16 cellular contexts compared by ENCODE assay signal in the genomic region with DNA sequence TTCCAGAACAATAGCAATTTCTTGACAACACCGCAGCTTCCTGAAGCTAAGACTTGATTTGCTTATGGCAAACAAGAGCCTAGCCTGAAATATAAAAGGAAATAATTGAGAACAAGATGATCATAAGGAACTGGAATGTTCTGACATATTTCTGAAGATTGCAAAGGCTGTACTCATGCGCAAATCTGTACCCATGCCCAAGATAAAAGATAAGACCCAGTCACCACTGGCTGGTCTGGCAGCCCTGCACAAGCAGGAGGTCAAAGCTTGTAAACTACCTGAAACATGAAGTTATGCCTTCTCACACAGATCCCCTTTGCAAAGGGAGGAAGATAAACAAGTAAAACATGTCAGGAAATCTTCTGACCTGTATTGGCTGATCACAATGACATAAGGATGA.
DNase-seq lines count a peak whose midpoint lies in the region; ATAC-seq and TF ChIP-seq lines count a peak whose summit lies in the region.
"Had no signal": no experiment of that assay in that cellular context is flagged by ENCODE, and none has a peak within 500 bp of the region (broad histone marks: within the 10 kb centered on the region; RNA-seq: fewer than 3 reads in every experiment).

No MANE protein-coding gene starts in this region.

- POLR2A ChIA-PET in activated CD4-positive, alpha-beta T cell treated with anti-CD3 and anti-CD28 coated beads for 36 hours (lab: Charles Lee), result no interaction called here

- H3K36me3 Mint-ChIP-seq in activated CD4-positive, alpha-beta T cell treated with anti-CD3 and anti-CD28 coated beads, Interleukin-2, amount 10 ng/mL, durations not matched to agents 24 days and 14 days (ENCODE audit: low read depth), result no peaks in the 10 kb centered on the region
- no peaks in the 10 kb centered on the region for H3K36me3 Mint-ChIP-seq in activated CD4-positive, alpha-beta T cell treated with anti-CD3 and anti-CD28 coated beads for 36 hours (ENCODE audit: low read depth)
- H3K36me3 Mint-ChIP-seq: CD14-positive monocyte; CD4-positive, alpha-beta memory T cell had no signal

- H3K4me1 ChIP-seq in foreskin keratinocyte, result no peaks in the 10 kb centered on the region
- H3K4me1 ChIP-seq: A549 had no signal

- no peak for ATAC-seq in activated CD4-positive, alpha-beta T cell treated with anti-CD3 and anti-CD28 coated beads for 36 hours
- ATAC-seq in GM19452 (IDR thresholded peaks at IDR 0.05; ENCODE audit: unreplicated experiment) (no peak), foreskin keratinocyte (no peak)
- ATAC-seq: A549 had no signal

- H3K9me3 Mint-ChIP-seq in activated CD4-positive, alpha-beta T cell treated with anti-CD3 and anti-CD28 coated beads, Interleukin-2, amount 10 ng/mL, durations not matched to agents 24 days and 14 days, result no peaks in the 10 kb centered on the region
- H3K9me3 Mint-ChIP-seq in activated CD4-positive, alpha-beta T cell treated with anti-CD3 and anti-CD28 coated beads for 36 hours (ENCODE audit: low read depth), result peaks cover 9% of the 10 kb centered on the region

- no peaks in the 10 kb centered on the region for H3K27me3 ChIP-seq in foreskin keratinocyte

- no peak overlapping the region for H3K4me3 Mint-ChIP-seq in activated CD4-positive, alpha-beta T cell treated with anti-CD3 and anti-CD28 coated beads, Interleukin-2, amount 10 ng/mL, durations not matched to agents 24 days and 14 days
- H3K4me3 Mint-ChIP-seq in activated CD4-positive, alpha-beta T cell treated with anti-CD3 and anti-CD28 coated beads for 36 hours, result no peak overlapping the region
- H3K4me3 Mint-ChIP-seq: CD14-positive monocyte; CD4-positive, alpha-beta memory T cell; H9 had no signal

- DNase-seq in activated CD4-positive, alpha-beta T cell treated with anti-CD3 and anti-CD28 coated beads, Interleukin-2, amount 10 ng/mL, durations not matched to agents 24 days and 14 days, result peak; percentile 33
- DNase-seq in activated CD4-positive, alpha-beta T cell treated with anti-CD3 and anti-CD28 coated beads for 36 hours, result no peak
- DNase-seq in amniotic epithelial cell (ENCODE audit: low read depth) (peak; percentile 3), kidney tubule cell (ENCODE audit: low spot score) (peak; percentile 21), foreskin keratinocyte (no peak), NCI-H345 treated with DMSO at 0.1 percent for 48 hours (lab: John Stamatoyannopoulos, UW; ENCODE audit: unreplicated experiment) (no peak)
- DNase-seq: AML-193; CD4-positive, alpha-beta memory T cell; DMS153; DMS79; GDM1; H9 had no signal

- CTCF ChIA-PET in activated CD4-positive, alpha-beta T cell treated with anti-CD3 and anti-CD28 coated beads for 36 hours (lab: Charles Lee), result interaction anchor here (0.6 kb wide), 1 partner anchor 33 kb away, joined by 3 read pairs; no protein-coding TSS in a partner anchor

- no peak for TF ChIP-seq CTCF in foreskin keratinocyte (conservative IDR thresholded peaks at IDR 0.05)

- no peak overlapping the region for H3K27ac ChIP-seq in foreskin keratinocyte
- H3K27ac ChIP-seq: 22Rv1, A549 had no signal

- H3K27ac Mint-ChIP-seq in activated CD4-positive, alpha-beta T cell treated with anti-CD3 and anti-CD28 coated beads, Interleukin-2, amount 10 ng/mL, durations not matched to agents 24 days and 14 days, result no peak overlapping the region
- H3K27ac Mint-ChIP-seq in activated CD4-positive, alpha-beta T cell treated with anti-CD3 and anti-CD28 coated beads for 36 hours, result no peak overlapping the region
- H3K27ac Mint-ChIP-seq: CD14-positive monocyte; CD4-positive, alpha-beta memory T cell; H9 had no signal

- intact Hi-C loops in activated CD4-positive, alpha-beta T cell treated with anti-CD3 and anti-CD28 coated beads, Interleukin-2, amount 10 ng/mL, durations not matched to agents 24 days and 14 days (cut with micrococcal nuclease), result no loop called here
- intact Hi-C loops in activated CD4-positive, alpha-beta T cell treated with anti-CD3 and anti-CD28 coated beads for 36 hours (cut with DNase I, micrococcal nuclease), result no loop called here

- no peaks in the 10 kb centered on the region for H3K4me1 Mint-ChIP-seq in activated CD4-positive, alpha-beta T cell treated with anti-CD3 and anti-CD28 coated beads, Interleukin-2, amount 10 ng/mL, durations not matched to agents 24 days and 14 days
- no peaks in the 10 kb centered on the region for H3K4me1 Mint-ChIP-seq in activated CD4-positive, alpha-beta T cell treated with anti-CD3 and anti-CD28 coated beads for 36 hours
- H3K4me1 Mint-ChIP-seq: CD4-positive, alpha-beta memory T cell had no signal

- peaks cover 5% of the 10 kb centered on the region for H3K27me3 Mint-ChIP-seq in activated CD4-positive, alpha-beta T cell treated with anti-CD3 and anti-CD28 coated beads, Interleukin-2, amount 10 ng/mL, durations not matched to agents 24 days and 14 days
- peaks cover 19% of the 10 kb centered on the region for H3K27me3 Mint-ChIP-seq in activated CD4-positive, alpha-beta T cell treated with anti-CD3 and anti-CD28 coated beads for 36 hours

Comparison
In these comparisons a context has a peak if more than half of its experiments do, and no peak if none do; other contexts are left out.
1. DNase-seq: peak in activated CD4-positive, alpha-beta T cell treated with anti-CD3 and anti-CD28 coated beads, Interleukin-2, amount 10 ng/mL, durations not matched to agents 24 days and 14 days (single experiment), amniotic epithelial cell (single experiment) and kidney tubule cell (single experiment); none in activated CD4-positive, alpha-beta T cell treated with anti-CD3 and anti-CD28 coated beads for 36 hours (single experiment), foreskin keratinocyte (0 of 2) and NCI-H345 treated with DMSO at 0.1 percent for 48 hours (single experiment).